17 cellular contexts compared by ENCODE assay signal in genomic region chr21:35603471-35603870, GRCh38.
DNase-seq lines count a peak whose midpoint lies in the region; ATAC-seq and TF ChIP-seq lines count a peak whose summit lies in the region.
"Had no signal": no experiment of that assay in that cellular context is flagged by ENCODE, and none has a peak within 500 bp of the region (broad histone marks: within the 10 kb centered on the region; RNA-seq: fewer than 3 reads in every experiment).

No MANE protein-coding gene starts in this region.

- no peaks in the 10 kb centered on the region; the same call in 2 of the 3 replicates for H3K36me3 Mint-ChIP-seq in GM23338 (ENCODE audit: low read depth)
- H3K36me3 Mint-ChIP-seq: activated naive CD8-positive, alpha-beta T cell had no signal

- no peaks in the 10 kb centered on the region for H4K20me1 ChIP-seq in GM23338 (replicated peaks; ENCODE audit: insufficient read depth)

- H3K27ac Mint-ChIP-seq in GM23338 = no peak overlapping the region
- H3K27ac Mint-ChIP-seq: activated CD4-positive, alpha-beta T cell treated with anti-CD3 and anti-CD28 coated beads, Interleukin-2, amount 10 ng/mL, durations not matched to agents 7 days and 5 days; activated naive CD8-positive, alpha-beta T cell had no signal

- no peaks in the 10 kb centered on the region for H3F3A ChIP-seq in GM23338 (replicated peaks; ENCODE audit: low read depth)

- peak overlapping the region; percentile 26; the same call in 1 of the 2 replicates for H3K4me2 ChIP-seq in GM23338
- H3K4me2 ChIP-seq: PC-9, SK-N-SH had no signal

- H3K27me3 Mint-ChIP-seq in GM23338 (ENCODE audit: insufficient read depth, low read depth, poor library complexity) = peaks cover 2% of the 10 kb centered on the region
- H3K27me3 Mint-ChIP-seq: activated CD4-positive, alpha-beta T cell treated with anti-CD3 and anti-CD28 coated beads, Interleukin-2, amount 10 ng/mL, durations not matched to agents 7 days and 5 days; activated naive CD8-positive, alpha-beta T cell had no signal

- H3K27ac ChIP-seq in GM23338 (ENCODE audit: low read depth) = no peak overlapping the region
- H3K27ac ChIP-seq: PC-9 had no signal

- no peaks in the 10 kb centered on the region for H3K27me3 ChIP-seq in GM23338 (ENCODE audit: insufficient read depth)

- no peak overlapping the region for H3K4me3 ChIP-seq in GM23338
- H3K4me3 ChIP-seq: PC-9 had no signal

- DNase-seq in GM23338 (ENCODE audit: low spot score) (peak; percentile 67), NCI-H187 treated with DMSO at 0.1 percent for 48 hours (lab: John Stamatoyannopoulos, UW) (peak; percentile 29), SW480 (ENCODE audit: low spot score) (peak; percentile 32), left lobe of liver (ENCODE audit: low spot score) (no peak), GM19238 (ENCODE audit: insufficient read length, low spot score) (no peak)
- DNase-seq: activated CD4-positive, alpha-beta T cell treated with anti-CD3 and anti-CD28 coated beads, Interleukin-2, amount 10 ng/mL, durations not matched to agents 7 days and 5 days; activated T-cell treated with anti-CD3 and anti-CD28 coated beads for 4 hours; head of caudate nucleus; occipital lobe; PC-9; SK-N-SH had no signal

- TF ChIP-seq CTCF in GM23338 (conservative IDR thresholded peaks at IDR 0.05; ENCODE audit: low read depth in 2 of 2) = peak; percentile 34 to 40

- peaks cover 4% of the 10 kb centered on the region; the same call in 2 of the 3 replicates for H3K9me3 Mint-ChIP-seq in GM23338

- no peaks in the 10 kb centered on the region for H3K9me2 ChIP-seq in GM23338 (ENCODE audit: insufficient read depth)
- H3K9me2 ChIP-seq: SK-N-SH had no signal

- no peak overlapping the region for H3K4me3 Mint-ChIP-seq in GM23338
- H3K4me3 Mint-ChIP-seq: activated CD4-positive, alpha-beta T cell treated with anti-CD3 and anti-CD28 coated beads, Interleukin-2, amount 10 ng/mL, durations not matched to agents 7 days and 5 days; activated naive CD8-positive, alpha-beta T cell had no signal

- H3K4me1 ChIP-seq in GM23338 (ENCODE audit: insufficient read depth) = peaks cover 9% of the 10 kb centered on the region
- H3K4me1 ChIP-seq: Caco-2 had no signal

- H2AFZ ChIP-seq in GM23338 = peak overlapping the region; percentile 38; the same call in 1 of the 2 replicates
- H2AFZ ChIP-seq: PC-9 had no signal

- H3K79me2 ChIP-seq in GM23338 (replicated peaks; ENCODE audit: insufficient read depth) = no peaks in the 10 kb centered on the region

- H3K4me1 Mint-ChIP-seq in GM23338 = peaks cover 16% of the 10 kb centered on the region
- H3K4me1 Mint-ChIP-seq: activated CD4-positive, alpha-beta T cell treated with anti-CD3 and anti-CD28 coated beads, Interleukin-2, amount 10 ng/mL, durations not matched to agents 7 days and 5 days had no signal

- H3K36me3 ChIP-seq in GM23338 (ENCODE audit: insufficient read depth) = no peaks in the 10 kb centered on the region

- ATAC-seq in GM23338 (peak; percentile 79), left lobe of liver (peak; percentile 80), GM21825 (IDR thresholded peaks at IDR 0.05; ENCODE audit: unreplicated experiment) (no peak), GM18907 (IDR thresholded peaks at IDR 0.05; ENCODE audit: unreplicated experiment) (no peak), HG02588 (IDR thresholded peaks at IDR 0.05; ENCODE audit: unreplicated experiment) (no peak)
- ATAC-seq: esophagus mucosa had no signal

TF ChIP-seq in GM23338, 12 proteins besides CTCF, POLR2A, EP300 and RAD21 (continues in another document):
- TF ChIP-seq REST (IDR thresholded peaks at IDR 0.05; ENCODE audit: unreplicated experiment) = no peak
- TF ChIP-seq ETS1 (IDR thresholded peaks at IDR 0.05) = no peak
- no peak for TF ChIP-seq ZNF331 (CRISPR knock-in tag; IDR thresholded peaks at IDR 0.05; ENCODE audit: low read depth)
- TF ChIP-seq POLR2AphosphoS5 (IDR thresholded peaks at IDR 0.05; ENCODE audit: low read depth) = no peak
- TF ChIP-seq EZH2phosphoT487 (IDR thresholded peaks at IDR 0.05; ENCODE audit: unreplicated experiment) = no peak
- TF ChIP-seq CREB1 (CRISPR knock-in tag; IDR thresholded peaks at IDR 0.05; ENCODE audit: low read depth) = no peak
- no peak for TF ChIP-seq EZH2 (IDR thresholded peaks at IDR 0.05; ENCODE audit: low read depth, unreplicated experiment)
- no peak for TF ChIP-seq STAT1 (IDR thresholded peaks at IDR 0.05; ENCODE audit: unreplicated experiment)

Comparison
In these comparisons a context has a peak if more than half of its experiments do, and no peak if none do; other contexts are left out.
1. ATAC-seq: peak in GM23338 (single experiment) and left lobe of liver (single experiment); none in GM21825 (single experiment), GM18907 (single experiment) and HG02588 (single experiment).
2. DNase-seq: peak in GM23338 (single experiment), NCI-H187 treated with DMSO at 0.1 percent for 48 hours (single experiment) and SW480 (single experiment); none in left lobe of liver (single experiment) and GM19238 (single experiment).